9 cellular contexts compared by ENCODE assay signal in genomic region chr14:72420749-72421452, GRCh38.
DNase-seq lines count a peak whose midpoint lies in the region; ATAC-seq and TF ChIP-seq lines count a peak whose summit lies in the region.
"Had no signal": no experiment of that assay in that cellular context is flagged by ENCODE, and none has a peak within 500 bp of the region (broad histone marks: within the 10 kb centered on the region; RNA-seq: fewer than 3 reads in every experiment).

No MANE protein-coding gene starts in this region.

- intact Hi-C loops in HCT116 (cut with micrococcal nuclease) = loop anchor here (1.0 to 5.0 kb wide), 5 partner anchors 314 to 1279 kb away; partner anchors contain the start of gene RGS6

- H3K36me3 Mint-ChIP-seq in neural crest cell (ENCODE audit: low read depth) = peaks cover 5% of the 10 kb centered on the region

- peak; percentile 89 for TF ChIP-seq CTCF in BJ (IDR thresholded peaks at IDR 0.05; ENCODE audit: insufficient read depth, low read depth, low read length)
- peak; percentile 76 to 99 (median 95) for TF ChIP-seq CTCF in HCT116 (IDR thresholded peaks at IDR 0.05 in 2 of 3, conservative IDR thresholded peaks at IDR 0.05 in 1 of 3; ENCODE audit: borderline replicate concordance in 1 of 3, insufficient read depth in 1 of 3, low read depth in 2 of 3, low read length in 2 of 3)
- TF ChIP-seq CTCF in fibroblast of mammary gland (conservative IDR thresholded peaks at IDR 0.05; ENCODE audit: control insufficient read depth, insufficient read depth, low read depth, low read length) = peak; percentile 96
- TF ChIP-seq CTCF in neural crest cell (conservative IDR thresholded peaks at IDR 0.05) = peak; percentile 97

- H3K4me3 Mint-ChIP-seq in neural crest cell = no peak overlapping the region
- H3K4me3 Mint-ChIP-seq: IgD-negative memory B cell had no signal

- peak overlapping the region; percentile 60 for H3K4me2 ChIP-seq in HCT116 (ENCODE audit: low read length)

- H3K27me3 Mint-ChIP-seq in neural crest cell (ENCODE audit: low read depth) = no peaks in the 10 kb centered on the region

- H3K27ac Mint-ChIP-seq in neural crest cell (ENCODE audit: unreplicated experiment) = peak overlapping the region; percentile 22
- H3K27ac Mint-ChIP-seq: IgD-negative memory B cell had no signal

- BruUV-seq in HCT116 (replicated peaks; lab: Mats Ljungman, UMichigan) = no TSS peak

- POLR2A ChIA-PET in BJ (lab: Charles Lee) = no interaction called here
- POLR2A ChIA-PET in HCT116 (lab: Charles Lee) = no interaction called here

- ATAC-seq in HCT116 = peak; percentile 77
- no peak for ATAC-seq in GM21723 (IDR thresholded peaks at IDR 0.05; ENCODE audit: unreplicated experiment)

- H4K20me1 ChIP-seq in HCT116 (ENCODE audit: insufficient read depth) = no peaks in the 10 kb centered on the region

- peak overlapping the region; percentile 87 for H2AFZ ChIP-seq in HCT116 (ENCODE audit: low read depth, low read length, poor library complexity, severe bottlenecking)

- H3K9me2 ChIP-seq in HCT116 (ENCODE audit: insufficient read depth) = no peaks in the 10 kb centered on the region

- H3K9me3 Mint-ChIP-seq in neural crest cell = peaks cover 7% of the 10 kb centered on the region

- TF ChIP-seq POLR2A in HCT116 (IDR thresholded peaks at IDR 0.05; ENCODE audit: borderline replicate concordance, extremely low read depth, insufficient read depth, insufficient read length) = no peak

- no peaks in the 10 kb centered on the region for H3K79me2 ChIP-seq in HCT116 (ENCODE audit: insufficient read depth, low read length)

- CTCF ChIA-PET in BJ (lab: Yijun Ruan, JAX) = interaction anchor here (0.7 to 1.2 kb wide), 5 partner anchors 10 to 18 kb away, joined by 3 to 4 read pairs (median 3); no protein-coding TSS in a partner anchor
- CTCF ChIA-PET in HCT116 (lab: Charles Lee) = interaction anchor here (0.7 to 2.3 kb wide), 4 partner anchors 16 to 700 kb away, joined by 3 to 10 read pairs (median 6); no protein-coding TSS in a partner anchor

- H3K27me3 ChIP-seq in BJ (ENCODE audit: control insufficient read depth, insufficient read depth, low read length) = no peaks in the 10 kb centered on the region
- no peaks in the 10 kb centered on the region for H3K27me3 ChIP-seq in HCT116 (ENCODE audit: insufficient read depth, low read length)
- H3K27me3 ChIP-seq in NT2/D1 (ENCODE audit: insufficient read depth, insufficient read length) = no peaks in the 10 kb centered on the region

- RAD21 ChIA-PET in HCT116 (lab: Charles Lee; ENCODE audit: low non-redundant PET in 1 of 2, low total read pairs in 2 of 2, uncharacterized antibody in 2 of 2, unreplicated experiment in 2 of 2) = no interaction called here

- H3K4me1 Mint-ChIP-seq in neural crest cell = peaks cover 13% of the 10 kb centered on the region

- no peaks in the 10 kb centered on the region for H3K9me3 ChIP-seq in HCT116 (ENCODE audit: control insufficient read depth in 1 of 2, insufficient read depth in 1 of 2, low read depth in 1 of 2, low read length in 2 of 2)
- no peaks in the 10 kb centered on the region for H3K9me3 ChIP-seq in NT2/D1 (ENCODE audit: insufficient read depth, low read length)

- H3K36me3 ChIP-seq in BJ (ENCODE audit: control insufficient read depth, insufficient read depth, low read length) (no peaks in the 10 kb centered on the region), HCT116 (ENCODE audit: control insufficient read depth in 1 of 2, insufficient read depth in 2 of 2, low read length in 2 of 2) (no peaks in the 10 kb centered on the region), NT2/D1 (ENCODE audit: insufficient read depth, insufficient read length, low read length) (no peaks in the 10 kb centered on the region)

- H3K27ac ChIP-seq in HCT116 (ENCODE audit: low read depth, low read length) = no peak overlapping the region

- H3K9ac ChIP-seq in HCT116 (ENCODE audit: low read length) (no peak overlapping the region), NT2/D1 (ENCODE audit: insufficient read length, low read depth) (no peak overlapping the region)

- DNase-seq in BJ (ENCODE audit: low read depth) = no peak
- DNase-seq in HCT116 (ENCODE audit: low read depth, low spot score) = peak; percentile 53
- DNase-seq in NT2/D1 (ENCODE audit: low read depth, low spot score) = peak; percentile 61
- DNase-seq in activated T-cell treated with anti-CD3 and anti-CD28 coated beads for 48 hours (ENCODE audit: low read depth) = peak; percentile 71
- DNase-seq in fibroblast of mammary gland (ENCODE audit: low read depth) = peak; percentile 60
- peak; percentile 98 for DNase-seq in neural crest cell (ENCODE audit: low read depth, low spot score)
- DNase-seq in stromal cell of bone marrow (ENCODE audit: low read depth) = peak; percentile 36

- H3K4me3 ChIP-seq in BJ (ENCODE audit: low read depth, low read length) = no peak overlapping the region
- H3K4me3 ChIP-seq in HCT116 (replicated peaks in 1 of 2; ENCODE audit: low read depth in 1 of 2, low read length in 2 of 2) = no peak overlapping the region
- no peak overlapping the region for H3K4me3 ChIP-seq in NT2/D1 (ENCODE audit: insufficient read length, low read depth)
- no peak overlapping the region for H3K4me3 ChIP-seq in fibroblast of mammary gland (ENCODE audit: control insufficient read depth, low read depth, low read length)

- H3K4me1 ChIP-seq in HCT116 (ENCODE audit: control insufficient read depth in 1 of 2, insufficient read depth in 2 of 2, low read length in 2 of 2) (peaks cover 0 to 11% of the 10 kb centered on the region in 2 experiments; a peak in 2 of 4 replicates), NT2/D1 (ENCODE audit: insufficient read depth, insufficient read length) (peaks cover 9% of the 10 kb centered on the region)

- TF ChIP-seq RAD21 in HCT116 (IDR thresholded peaks at IDR 0.05; ENCODE audit: low read depth) = peak; percentile 92

TF ChIP-seq in HCT116, 20 proteins besides CTCF, POLR2A, EP300 and RAD21:
- no peak for TF ChIP-seq REST (IDR thresholded peaks at IDR 0.05; ENCODE audit: low read depth)
